Comparison of ENCODE assay signal across 22 cellular contexts in the genomic region with DNA sequence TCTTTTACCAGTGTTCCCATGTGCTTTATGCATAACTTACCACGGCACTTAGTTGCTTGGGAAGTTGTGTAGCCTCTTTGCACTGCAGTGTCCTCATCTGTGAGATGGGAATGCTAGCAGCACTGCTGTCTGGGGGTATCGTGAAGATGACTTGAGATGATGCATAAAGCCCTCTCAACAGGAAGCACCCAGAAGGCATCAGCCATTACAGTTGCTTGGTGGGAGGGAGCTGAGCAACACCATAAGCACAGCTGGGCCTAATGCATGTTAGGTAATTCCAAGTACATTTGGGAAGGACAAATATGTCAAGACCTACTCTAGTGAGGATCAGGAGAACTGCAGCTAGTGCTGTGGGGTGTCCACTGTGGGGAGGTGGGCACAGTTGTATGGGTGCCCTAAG.
DNase-seq lines count a peak whose midpoint lies in the region; ATAC-seq and TF ChIP-seq lines count a peak whose summit lies in the region.
"Had no signal": no experiment of that assay in that cellular context is flagged by ENCODE, and none has a peak within 500 bp of the region (broad histone marks: within the 10 kb centered on the region; RNA-seq: fewer than 3 reads in every experiment).

No MANE protein-coding gene starts in this region.

- H3K4me2 ChIP-seq in OCI-LY7 (ENCODE audit: low read length): no peak overlapping the region
- H3K4me2 ChIP-seq: neural progenitor cell, SK-N-SH had no signal

- H3K79me2 ChIP-seq in OCI-LY7 (ENCODE audit: insufficient read depth, low read depth, low read length): no peaks in the 10 kb centered on the region

- H3K27ac Mint-ChIP-seq in activated naive CD4-positive, alpha-beta T cell treated with anti-CD3 and anti-CD28 coated beads, Interleukin-2, amount 10 ng/mL, durations not matched to agents 7 days and 5 days: peak overlapping the region; percentile 98
- H3K27ac Mint-ChIP-seq in activated naive CD4-positive, alpha-beta T cell treated with anti-CD3 and anti-CD28 coated beads, Interleukin-2, amount 50 U/mL, for 72 hours: peak overlapping the region; percentile 46 to 67
- H3K27ac Mint-ChIP-seq in stimulated activated naive CD8-positive, alpha-beta T cell treated with anti-CD3 and anti-CD28 coated beads, Interleukin-15, amount 100 ng/mL, for 72 hours: peak overlapping the region; percentile 37 to 63
- H3K27ac Mint-ChIP-seq: H9, neural progenitor cell had no signal

- peak overlapping the region; percentile 25 for H3K4me3 Mint-ChIP-seq in activated naive CD4-positive, alpha-beta T cell treated with anti-CD3 and anti-CD28 coated beads, Interleukin-2, amount 10 ng/mL, durations not matched to agents 7 days and 5 days
- H3K4me3 Mint-ChIP-seq in stimulated activated naive CD8-positive, alpha-beta T cell treated with anti-CD3 and anti-CD28 coated beads, Interleukin-15, amount 100 ng/mL, for 72 hours: peak overlapping the region; percentile 48 to 57
- H3K4me3 Mint-ChIP-seq: H9, neural progenitor cell had no signal

- no peak overlapping the region for H3K27ac ChIP-seq in OCI-LY7 (ENCODE audit: low read depth, low read length, poor library complexity, severe bottlenecking)
- H3K27ac ChIP-seq: C4-2B, esophagus muscularis mucosa, neural progenitor cell, uterus had no signal

- H4K20me1 ChIP-seq in OCI-LY7 (ENCODE audit: insufficient read depth, low read length): no peaks in the 10 kb centered on the region

- peaks cover 92% of the 10 kb centered on the region for H3K4me1 Mint-ChIP-seq in activated naive CD4-positive, alpha-beta T cell treated with anti-CD3 and anti-CD28 coated beads, Interleukin-2, amount 10 ng/mL, durations not matched to agents 7 days and 5 days
- H3K4me1 Mint-ChIP-seq in stimulated activated naive CD8-positive, alpha-beta T cell treated with anti-CD3 and anti-CD28 coated beads, Interleukin-15, amount 100 ng/mL, for 72 hours: peaks cover 85% of the 10 kb centered on the region

- H2AFZ ChIP-seq in OCI-LY7 (ENCODE audit: low read length): peak overlapping the region; percentile 62; the same call in 1 of the 2 replicates
- H2AFZ ChIP-seq: neural progenitor cell had no signal

- no peak overlapping the region for H3K4me3 ChIP-seq in OCI-LY7 (ENCODE audit: low read depth, low read length, poor library complexity, severe bottlenecking)
- H3K4me3 ChIP-seq: esophagus muscularis mucosa, neural progenitor cell, uterus had no signal

- H3K4me1 ChIP-seq in OCI-LY7 (ENCODE audit: insufficient read depth, low read length, poor library complexity, severe bottlenecking): peaks cover 35% of the 10 kb centered on the region
- H3K4me1 ChIP-seq: esophagus muscularis mucosa, uterus had no signal

- H3K36me3 ChIP-seq in OCI-LY7 (ENCODE audit: insufficient read depth, low read length): no peaks in the 10 kb centered on the region
- H3K36me3 ChIP-seq: esophagus muscularis mucosa, neural progenitor cell, uterus had no signal

- no peak for ATAC-seq in activated naive CD4-positive, alpha-beta T cell treated with anti-CD3 and anti-CD28 coated beads, Interleukin-2, amount 50 U/mL, for 72 hours
- no peak for ATAC-seq in stimulated activated naive CD8-positive, alpha-beta T cell treated with anti-CD3 and anti-CD28 coated beads, Interleukin-15, amount 100 ng/mL, for 72 hours
- no peak for ATAC-seq in HG02938 (IDR thresholded peaks at IDR 0.05; ENCODE audit: unreplicated experiment)
- ATAC-seq in esophagus mucosa: no peak
- ATAC-seq: sciatic nerve had no signal

- no peaks in the 10 kb centered on the region for H3K27me3 Mint-ChIP-seq in activated naive CD4-positive, alpha-beta T cell treated with anti-CD3 and anti-CD28 coated beads, Interleukin-2, amount 10 ng/mL, durations not matched to agents 7 days and 5 days
- H3K27me3 Mint-ChIP-seq in stimulated activated naive CD8-positive, alpha-beta T cell treated with anti-CD3 and anti-CD28 coated beads, Interleukin-15, amount 100 ng/mL, for 72 hours: no peaks in the 10 kb centered on the region

- intact Hi-C loops in OCI-LY7 (cut with micrococcal nuclease; ENCODE audit: unreplicated experiment): no loop called here

- POLR2A ChIA-PET in OCI-LY7 (lab: Charles Lee): interaction anchor here (0.6 to 1.6 kb wide), 6 partner anchors 14 to 248 kb away, joined by 3 to 4 read pairs (median 4); a partner anchor contains a TSS

- peaks cover 1% of the 10 kb centered on the region for H3K36me3 Mint-ChIP-seq in activated naive CD4-positive, alpha-beta T cell treated with anti-CD3 and anti-CD28 coated beads, Interleukin-2, amount 10 ng/mL, durations not matched to agents 7 days and 5 days
- no peaks in the 10 kb centered on the region for H3K36me3 Mint-ChIP-seq in activated naive CD4-positive, alpha-beta T cell treated with anti-CD3 and anti-CD28 coated beads, Interleukin-2, amount 50 U/mL, for 72 hours
- H3K36me3 Mint-ChIP-seq: neural progenitor cell had no signal

- no peaks in the 10 kb centered on the region for H3K9me3 ChIP-seq in OCI-LY7 (ENCODE audit: low read length)
- H3K9me3 ChIP-seq: esophagus muscularis mucosa, SK-N-SH, uterus had no signal

- no peak for DNase-seq in activated naive CD4-positive, alpha-beta T cell treated with anti-CD3 and anti-CD28 coated beads, Interleukin-2, amount 10 ng/mL, durations not matched to agents 7 days and 5 days
- DNase-seq in activated naive CD4-positive, alpha-beta T cell treated with anti-CD3 and anti-CD28 coated beads, Interleukin-2, amount 50 U/mL, for 16 hours: no peak
- no peak for DNase-seq in OCI-LY7 (ENCODE audit: low spot score)
- no peak for DNase-seq in activated naive CD4-positive, alpha-beta T cell treated with anti-CD3 and anti-CD28 coated beads, Interleukin-2, amount 50 U/mL, for 72 hours (ENCODE audit: low spot score in 2 of 2)
- no peak for DNase-seq in stimulated activated naive CD8-positive, alpha-beta T cell treated with anti-CD3 and anti-CD28 coated beads, Interleukin-15, amount 100 ng/mL, for 72 hours
- DNase-seq in NCI-H748 treated with DMSO at 0.1 percent for 48 hours (lab: John Stamatoyannopoulos, UW): no peak
- DNase-seq: H9, hypothalamus, KBM-7, MV-4-11, NCI-H1694 treated with DMSO at 0.1 percent for 48 hours, NCI-H526, posterior cingulate gyrus, SK-N-SH, T1000, uterus had no signal

- TF ChIP-seq CTCF in OCI-LY7 (conservative IDR thresholded peaks at IDR 0.05; ENCODE audit: low read length): no peak

- no TSS peak for BruUV-seq in OCI-LY7 (replicated peaks; lab: Mats Ljungman, UMichigan)

- CTCF ChIA-PET in activated naive CD4-positive, alpha-beta T cell treated with anti-CD3 and anti-CD28 coated beads, Interleukin-2, amount 10 ng/mL, durations not matched to agents 7 days and 5 days (lab: Charles Lee): interaction anchor here (0.8 to 11.1 kb wide), 15 partner anchors 9 to 261 kb away, joined by 3 to 341 read pairs (median 7); a partner anchor contains a TSS
- CTCF ChIA-PET in OCI-LY7 (lab: Charles Lee; ENCODE audit: unreplicated experiment): interaction anchor here (0.6 to 2.5 kb wide), 4 partner anchors 11 to 124 kb away, joined by 3 to 13 read pairs (median 4); a partner anchor contains a TSS

- no peaks in the 10 kb centered on the region for H3K9me3 Mint-ChIP-seq in activated naive CD4-positive, alpha-beta T cell treated with anti-CD3 and anti-CD28 coated beads, Interleukin-2, amount 10 ng/mL, durations not matched to agents 7 days and 5 days
- no peaks in the 10 kb centered on the region for H3K9me3 Mint-ChIP-seq in activated naive CD4-positive, alpha-beta T cell treated with anti-CD3 and anti-CD28 coated beads, Interleukin-2, amount 50 U/mL, for 72 hours
- no peaks in the 10 kb centered on the region for H3K9me3 Mint-ChIP-seq in stimulated activated naive CD8-positive, alpha-beta T cell treated with anti-CD3 and anti-CD28 coated beads, Interleukin-15, amount 100 ng/mL, for 72 hours
- H3K9me3 Mint-ChIP-seq: H9, neural progenitor cell had no signal

- H3K9me2 ChIP-seq in OCI-LY7 (ENCODE audit: insufficient read depth, low read length): no peaks in the 10 kb centered on the region
- H3K9me2 ChIP-seq: SK-N-SH had no signal
